ENCODE assay signal across 8 cellular contexts in the genomic region with DNA sequence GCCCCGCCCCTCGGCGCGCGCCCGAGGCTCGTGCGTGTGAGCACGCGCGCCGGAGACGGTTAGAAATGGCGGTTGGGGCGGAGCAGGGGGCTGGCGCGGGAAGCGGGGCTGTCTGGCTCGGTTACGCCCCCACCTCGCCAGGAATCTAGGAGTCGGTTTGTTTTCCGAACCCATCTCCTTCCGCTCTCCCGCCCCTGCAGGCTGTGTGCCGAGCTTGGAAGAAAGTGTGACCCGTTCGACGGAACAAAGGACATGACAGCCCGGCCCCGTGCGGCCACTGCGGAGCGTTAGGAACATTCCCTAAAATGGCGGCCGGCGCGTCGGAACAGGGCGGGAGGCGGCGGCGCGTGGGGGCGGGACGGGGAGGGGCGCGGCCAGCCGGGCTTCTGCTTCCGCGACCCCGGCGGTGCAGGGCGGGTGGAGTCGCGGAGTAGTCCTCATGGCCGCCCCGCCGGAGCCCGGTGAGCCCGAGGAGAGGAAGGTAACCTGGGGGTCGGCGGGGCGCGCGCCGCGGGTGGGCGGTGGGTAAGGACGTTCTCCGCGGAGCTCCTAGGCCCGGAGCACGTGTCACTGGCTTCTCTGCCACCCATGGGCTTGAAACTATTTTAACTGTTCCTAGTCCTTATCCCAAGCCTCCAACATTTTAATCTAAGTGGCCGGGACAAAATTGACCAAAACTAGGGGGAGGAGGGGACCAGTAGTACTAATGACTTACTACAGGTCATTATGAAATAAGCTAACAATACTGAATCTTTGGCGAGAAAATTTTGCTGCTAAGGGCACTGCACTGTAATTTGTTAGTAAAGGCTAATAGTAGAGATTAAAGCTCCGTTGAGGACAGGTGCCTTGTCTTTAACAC. TPM values are rescaled to one million over a fixed set of nuclear protein-coding genes. Genes with fewer than 3 reads are reported as not detected.
DNase-seq lines count a peak whose midpoint lies in the region; ATAC-seq, FAIRE-seq and TF ChIP-seq lines count a peak whose summit lies in the region.

A gene with protein sequence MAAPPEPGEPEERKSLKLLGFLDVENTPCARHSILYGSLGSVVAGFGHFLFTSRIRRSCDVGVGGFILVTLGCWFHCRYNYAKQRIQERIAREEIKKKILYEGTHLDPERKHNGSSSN (plus strand): TSS at position 383 of the 859 bp plus-strand sequence. CDS start 57 bp downstream, at position 440.

- no peaks in the 10 kb centered on the region for H3K9me3 ChIP-seq in keratinocyte (ENCODE audit: control insufficient read depth, low read depth, low read length)

- no peak for FAIRE-seq in keratinocyte (lab: Jason Lieb, UNC)

- H3K36me3 ChIP-seq in ACC112 (ENCODE audit: insufficient read depth, low read length): peaks cover 10% of the 10 kb centered on the region
- H3K36me3 ChIP-seq in keratinocyte (ENCODE audit: control insufficient read depth in 2 of 2, extremely low read depth in 1 of 2, insufficient read depth in 2 of 2, low read length in 2 of 2): peaks cover 6 to 7% of the 10 kb centered on the region in 2 experiments

- H3K9ac ChIP-seq in keratinocyte (ENCODE audit: control insufficient read depth, extremely low read depth, insufficient read depth, low read length): peak within 1 kb of the TSS; percentile 96

- peak within 1 kb of the TSS; percentile 63 for H2AFZ ChIP-seq in ACC112 (ENCODE audit: low read length, unreplicated experiment)
- H2AFZ ChIP-seq in keratinocyte (ENCODE audit: control insufficient read depth, low read length): peak within 1 kb of the TSS; percentile 92

- peak within 1 kb of the TSS; percentile 99 for H3K27ac ChIP-seq in ACC112 (ENCODE audit: low read depth, low read length)
- peak within 1 kb of the TSS; percentile 94 for H3K27ac ChIP-seq in keratinocyte (ENCODE audit: control insufficient read depth, insufficient read depth, low read length)

- H3K4me3 ChIP-seq in ACC112 (ENCODE audit: low read depth, low read length) (peak within 1 kb of the TSS; percentile 79), WI38 (ENCODE audit: low read depth, low read length) (peak within 1 kb of the TSS; percentile 73), keratinocyte (ENCODE audit: control insufficient read depth in 2 of 3, extremely low read depth in 1 of 3, insufficient read depth in 2 of 3, low read depth in 1 of 3, low read length in 3 of 3) (peak within 1 kb of the TSS; percentile 48 to 83 (median 71))

- ATAC-seq in GM18520 (IDR thresholded peaks at IDR 0.05; ENCODE audit: unreplicated experiment): peak; percentile 52
- ATAC-seq in HG03064 (IDR thresholded peaks at IDR 0.05; ENCODE audit: low read depth, unreplicated experiment): peak; percentile 58

- H3K4me2 ChIP-seq in keratinocyte (ENCODE audit: control insufficient read depth, extremely low read depth, insufficient read depth, low read depth, low read length): peak within 1 kb of the TSS; percentile 93

- H3K4me1 ChIP-seq in ACC112 (ENCODE audit: control insufficient read depth, insufficient read depth, low read length, unreplicated experiment) (peaks cover 19% of the 10 kb centered on the region), keratinocyte (ENCODE audit: control insufficient read depth, extremely low read depth, insufficient read depth, low read length) (peaks cover 8% of the 10 kb centered on the region)

- dilution Hi-C loops in keratinocyte (cut with MboI; ENCODE audit: extremely low pct_ligation_motif_present, low sequenced_read_pairs): no loop called here

- no peak for TF ChIP-seq CTCF in WI38 (IDR thresholded peaks at IDR 0.05; ENCODE audit: low read depth, low read length)
- TF ChIP-seq CTCF in keratinocyte (optimal IDR thresholded peaks at IDR 0.05 in 1 of 3, IDR thresholded peaks at IDR 0.05 in 1 of 3, conservative IDR thresholded peaks at IDR 0.05 in 1 of 3; ENCODE audit: extremely low read depth in 1 of 3, insufficient read depth in 2 of 3, low read length in 3 of 3): no peak

- H3K9me1 ChIP-seq in keratinocyte (ENCODE audit: control insufficient read depth, extremely low read depth, insufficient read depth, low read length): no peaks in the 10 kb centered on the region

- H4K20me1 ChIP-seq in keratinocyte (ENCODE audit: control insufficient read depth, extremely low read depth, insufficient read depth, low read length): no peaks in the 10 kb centered on the region

- DNase-seq in NCI-H2171 treated with DMSO at 0.1 percent for 48 hours (lab: John Stamatoyannopoulos, UW) (peak; percentile 94), keratinocyte (ENCODE audit: low read depth, low spot score) (no peak)
- DNase-seq in central memory CD4-positive, alpha-beta T cell: peak; percentile 91
- DNase-seq in stimulated activated CD4-positive, alpha-beta T cell treated with anti-CD3 and anti-CD28 coated beads, Interleukin-12 subunit alpha, Interleukin-12 subunit beta, amount 100 ng/mL, for 48 hours (ENCODE audit: low read depth in 2 of 3, low spot score in 1 of 3): peak; percentile 73 to 86 (median 73)

- H3K79me2 ChIP-seq in ACC112 (ENCODE audit: control insufficient read depth, insufficient read depth, low read length, unreplicated experiment) (peaks cover 47% of the 10 kb centered on the region), keratinocyte (ENCODE audit: control insufficient read depth, insufficient read depth, low read length) (peaks cover 43% of the 10 kb centered on the region)

- H3K27me3 ChIP-seq in ACC112 (ENCODE audit: insufficient read depth, low read length) (no peaks in the 10 kb centered on the region), keratinocyte (ENCODE audit: control insufficient read depth, extremely low read depth, insufficient read depth, low read length) (no peaks in the 10 kb centered on the region)

RNA-seq across cellular contexts. Expression of the gene that starts here (rescaled TPM):
- polyA plus RNA-seq in keratinocyte: 22.6 to 66.1 TPM (median 23.9 TPM) in 3 replicates
- polyA plus RNA-seq in keratinocyte (2011; ENCODE audit: low read depth): 124 TPM
- polyA plus RNA-seq in keratinocyte (2011; cell fraction: cytosol; rRNA removed): 27.6 and 35.7 TPM in 2 replicates
- 10.5 and 17.3 TPM in 2 replicates for polyA plus RNA-seq in keratinocyte (2011; cell fraction: nucleus; rRNA removed)
- polyA plus RNA-seq in keratinocyte (2012; ENCODE audit: low replicate concordance): 19.2 and 36.5 TPM in 2 replicates
- 1.1 to 8.0 TPM (median 3.2 TPM) in 3 replicates for polyA minus RNA-seq in keratinocyte
- 8.1 TPM for polyA minus RNA-seq in keratinocyte (2011; cell fraction: cytosol; rRNA and poly(A)+ RNA removed)
- polyA minus RNA-seq in keratinocyte (2011; cell fraction: nucleus; rRNA and poly(A)+ RNA removed): 2.3 and 5.4 TPM in 2 replicates
